ENCODE assay signal across 30 cellular contexts in the genomic region with DNA sequence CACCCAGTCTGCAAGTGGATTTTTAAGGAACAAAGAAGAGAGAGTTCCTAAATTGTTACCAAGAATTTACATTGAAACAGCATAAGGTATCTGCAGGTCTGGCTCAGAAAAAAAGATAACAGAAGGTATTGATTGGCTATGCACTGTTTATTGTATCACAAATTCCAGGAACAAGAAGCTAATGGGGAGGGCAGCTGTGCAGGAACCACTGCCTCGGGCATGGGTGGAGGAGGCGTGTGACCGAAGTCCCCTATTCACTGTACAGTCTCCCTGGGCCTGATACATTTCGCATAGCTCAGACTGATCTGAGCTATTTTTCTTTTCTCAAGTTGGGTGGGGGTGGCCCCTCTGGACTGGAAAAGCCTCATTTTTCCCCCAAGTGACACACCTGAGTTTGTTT. TPM values are rescaled to one million over a fixed set of nuclear protein-coding genes. Genes with fewer than 3 reads are reported as not detected.
DNase-seq lines count a peak whose midpoint lies in the region; ATAC-seq and TF ChIP-seq lines count a peak whose summit lies in the region.
"Had no signal": no experiment of that assay in that cellular context is flagged by ENCODE, and none has a peak within 500 bp of the region (broad histone marks: within the 10 kb centered on the region; RNA-seq: fewer than 3 reads in every experiment).

No MANE protein-coding gene starts in this region.

- H3K4me3 Mint-ChIP-seq in dendritic cell treated with granulocyte-macrophage colony-stimulating factor and Interleukin-4, amounts not matched to agents 40 ng/mL and 50 ng/mL, for 4 days: no peak overlapping the region
- H3K4me3 Mint-ChIP-seq: activated naive CD8-positive, alpha-beta T cell treated with anti-CD3 and anti-CD28 coated beads for 36 hours; activated T-cell treated with anti-CD3 and anti-CD28 coated beads, Interleukin-2, amount 50 U/mL, for 24 hours; CD4-positive, alpha-beta T cell had no signal

- TF ChIP-seq CTCF in left ventricle myocardium inferior (IDR thresholded peaks at IDR 0.05; ENCODE audit: borderline replicate concordance): no peak
- no peak for TF ChIP-seq CTCF in mucosa of descending colon (IDR thresholded peaks at IDR 0.05)
- TF ChIP-seq CTCF in GM10266 (IDR thresholded peaks at IDR 0.05; ENCODE audit: control insufficient read depth, insufficient read depth, low read depth, missing control alignments): no peak

- no peaks in the 10 kb centered on the region for H3K9me3 Mint-ChIP-seq in dendritic cell treated with granulocyte-macrophage colony-stimulating factor and Interleukin-4, amounts not matched to agents 40 ng/mL and 50 ng/mL, for 4 days
- H3K9me3 Mint-ChIP-seq: activated naive CD8-positive, alpha-beta T cell treated with anti-CD3 and anti-CD28 coated beads for 36 hours; activated T-cell treated with anti-CD3 and anti-CD28 coated beads, Interleukin-2, amount 50 U/mL, for 24 hours; CD4-positive, alpha-beta T cell had no signal

- H3K36me3 Mint-ChIP-seq in dendritic cell treated with granulocyte-macrophage colony-stimulating factor and Interleukin-4, amounts not matched to agents 40 ng/mL and 50 ng/mL, for 4 days (ENCODE audit: low read depth): peaks cover 52% of the 10 kb centered on the region
- H3K36me3 Mint-ChIP-seq: activated naive CD8-positive, alpha-beta T cell treated with anti-CD3 and anti-CD28 coated beads for 36 hours had no signal

- DNase-seq in left ventricle myocardium inferior: no peak
- no peak for DNase-seq in cardiac septum (ENCODE audit: low spot score)
- DNase-seq in mucosa of descending colon: no peak
- DNase-seq in GM10266 (ENCODE audit: extremely low spot score): no peak
- DNase-seq in hypothalamus (lab: John Stamatoyannopoulos, UW): no peak
- no peak for DNase-seq in activated CD4-positive, CD25-positive, alpha-beta regulatory T cell treated with anti-CD3 and anti-CD28 coated beads, Interleukin-2, amount 50 U/mL, for 72 hours
- DNase-seq: activated CD4-positive, CD25-positive, alpha-beta regulatory T cell; activated effector memory CD4-positive, alpha-beta T cell treated with anti-CD3 and anti-CD28 coated beads, Interleukin-2, amount 50 U/mL, for 16 hours; activated naive CD8-positive, alpha-beta T cell treated with anti-CD3 and anti-CD28 coated beads for 36 hours; activated T-cell treated with anti-CD3 and anti-CD28 coated beads, Interleukin-2, amount 50 U/mL, for 24 hours; aorta; CD4-positive, alpha-beta T cell; colonic mucosa; foreskin fibroblast; Karpas-422; MV-4-11; NCI-H1436; NCI-H446; retina; RPMI8226; stimulated activated naive CD4-positive, alpha-beta T cell treated with Interleukin-2 at 50 U/mL for 16 hours; T1000 had no signal

- ATAC-seq in mucosa of descending colon (peak; percentile 18), HG03439 (IDR thresholded peaks at IDR 0.05; ENCODE audit: unreplicated experiment) (no peak)

- H3K27ac ChIP-seq in left ventricle myocardium inferior (replicated peaks): peak overlapping the region; percentile 77
- H3K27ac ChIP-seq: A549, cardiac muscle cell, colonic mucosa, esophagus muscularis mucosa had no signal

- H3K9me3 ChIP-seq in left ventricle myocardium inferior (replicated peaks) (no peaks in the 10 kb centered on the region), mucosa of descending colon (no peaks in the 10 kb centered on the region)
- H3K9me3 ChIP-seq: A549, colonic mucosa, esophagus muscularis mucosa, heart left ventricle, pancreas had no signal

- H3K4me3 ChIP-seq in left ventricle myocardium inferior: no peak overlapping the region
- no peak overlapping the region for H3K4me3 ChIP-seq in mucosa of descending colon
- H3K4me3 ChIP-seq: A549, cardiac muscle cell, colonic mucosa, esophagus muscularis mucosa, heart left ventricle, pancreas, skin epidermis had no signal

- peaks cover 36% of the 10 kb centered on the region for H3K4me1 Mint-ChIP-seq in dendritic cell treated with granulocyte-macrophage colony-stimulating factor and Interleukin-4, amounts not matched to agents 40 ng/mL and 50 ng/mL, for 4 days (ENCODE audit: low read depth)

- H3K27me3 ChIP-seq in left ventricle myocardium inferior (ENCODE audit: low read depth): no peaks in the 10 kb centered on the region
- H3K27me3 ChIP-seq: cardiac muscle cell, colonic mucosa, esophagus muscularis mucosa, heart left ventricle, pancreas had no signal

- H3K4me1 ChIP-seq in left ventricle myocardium inferior (peaks cover 52% of the 10 kb centered on the region), mucosa of descending colon (ENCODE audit: low read depth) (no peaks in the 10 kb centered on the region)
- H3K4me1 ChIP-seq: colonic mucosa had no signal

- no peaks in the 10 kb centered on the region for H3K27me3 Mint-ChIP-seq in dendritic cell treated with granulocyte-macrophage colony-stimulating factor and Interleukin-4, amounts not matched to agents 40 ng/mL and 50 ng/mL, for 4 days
- H3K27me3 Mint-ChIP-seq: activated naive CD8-positive, alpha-beta T cell treated with anti-CD3 and anti-CD28 coated beads for 36 hours; CD4-positive, alpha-beta T cell had no signal

- intact Hi-C loops in left ventricle myocardium inferior (cut with micrococcal nuclease) (no loop called here), cardiac septum (cut with DNase I) (no loop called here), mucosa of descending colon (cut with DNase I, micrococcal nuclease) (no loop called here)
- intact Hi-C loops in dendritic cell treated with granulocyte-macrophage colony-stimulating factor and Interleukin-4, amounts not matched to agents 40 ng/mL and 50 ng/mL, for 4 days (cut with micrococcal nuclease): no loop called here

- H3K36me3 ChIP-seq in left ventricle myocardium inferior (peaks cover 12% of the 10 kb centered on the region), mucosa of descending colon (ENCODE audit: low read depth) (no peaks in the 10 kb centered on the region)
- H3K36me3 ChIP-seq: colonic mucosa, pancreas had no signal

- H3K27ac Mint-ChIP-seq in dendritic cell treated with granulocyte-macrophage colony-stimulating factor and Interleukin-4, amounts not matched to agents 40 ng/mL and 50 ng/mL, for 4 days: peak overlapping the region; percentile 90
- H3K27ac Mint-ChIP-seq: activated naive CD8-positive, alpha-beta T cell treated with anti-CD3 and anti-CD28 coated beads for 36 hours; activated T-cell treated with anti-CD3 and anti-CD28 coated beads, Interleukin-2, amount 50 U/mL, for 24 hours; CD4-positive, alpha-beta T cell had no signal

RNA-seq across cellular contexts. Expression of gene NECTIN2, which starts 11.7 kb away (rescaled TPM):
- total RNA-seq in left ventricle myocardium inferior (40.7 TPM), cardiac septum (60.0 TPM), mucosa of descending colon (100 to 1,000 TPM in 1 of 3 donors, 10 to 100 TPM in 2; 65.3 to 109 (median 98.8) TPM)

RNA-seq across cellular contexts. Expression of gene TOMM40, which starts 33.2 kb away (rescaled TPM):
- 47.3 TPM for total RNA-seq in left ventricle myocardium inferior
- 43.0 TPM for total RNA-seq in cardiac septum
- total RNA-seq in mucosa of descending colon: 10 to 100 TPM; 47.9 to 82.6 (median 53.5) TPM

RNA-seq across cellular contexts. Expression of gene APOE, which starts 47.8 kb away (rescaled TPM):
- total RNA-seq in left ventricle myocardium inferior (24.1 TPM), cardiac septum (26.6 TPM), mucosa of descending colon (10 to 100 TPM; 32.7 to 74.6 (median 46.2) TPM)

RNA-seq across cellular contexts. Expression of gene BCAM, which starts 48.9 kb away (rescaled TPM):
- total RNA-seq in left ventricle myocardium inferior: 91.9 TPM
- total RNA-seq in cardiac septum: 86.8 TPM
- 10 to 100 TPM; 16.3 to 25.1 (median 20.3) TPM for total RNA-seq in mucosa of descending colon
- total RNA-seq: activated naive CD8-positive, alpha-beta T cell treated with anti-CD3 and anti-CD28 coated beads for 36 hours; CD4-positive, alpha-beta T cell had no signal

RNA-seq across cellular contexts. Expression of gene APOC1, which starts 56.6 kb away (rescaled TPM):
- 0.85 TPM for total RNA-seq in left ventricle myocardium inferior
- total RNA-seq in cardiac septum: 7.3 TPM
- 10 to 100 TPM in 1 of 3 donors, 1 to 10 TPM in 2; 3.6 to 12.7 (median 9.8) TPM for total RNA-seq in mucosa of descending colon
- total RNA-seq: CD4-positive, alpha-beta T cell had no signal
